In genomic region chr17:8658800-8659199, GRCh38 we compare ENCODE assay signal across 21 cellular contexts. TPM values are rescaled to one million over a fixed set of nuclear protein-coding genes. Genes with fewer than 3 reads are reported as not detected.
DNase-seq lines count a peak whose midpoint lies in the region; ATAC-seq, FAIRE-seq and TF ChIP-seq lines count a peak whose summit lies in the region.
"Had no signal": no experiment of that assay in that cellular context is flagged by ENCODE, and none has a peak within 500 bp of the region (broad histone marks: within the 10 kb centered on the region; RNA-seq: fewer than 3 reads in every experiment).

No MANE protein-coding gene starts in this region.

- H3K14ac ChIP-seq in neuronal stem cell (ENCODE audit: low read length) = no peak overlapping the region

- peak overlapping the region; percentile 25 for H3K27ac Mint-ChIP-seq in activated CD4-positive, alpha-beta T cell treated with anti-CD3 and anti-CD28 coated beads for 36 hours
- H3K27ac Mint-ChIP-seq: B cell; CD8-positive, alpha-beta T cell; HFFc6 had no signal

- no peak overlapping the region for H3K4me3 Mint-ChIP-seq in activated CD4-positive, alpha-beta T cell treated with anti-CD3 and anti-CD28 coated beads for 36 hours
- H3K4me3 Mint-ChIP-seq: B cell; CD8-positive, alpha-beta T cell; HFFc6 had no signal

- no peak overlapping the region for H4K8ac ChIP-seq in neuronal stem cell (ENCODE audit: low read depth, low read length)

- H3K9ac ChIP-seq in neuronal stem cell (ENCODE audit: low read depth, low read length, poor library complexity) = no peak overlapping the region
- H3K9ac ChIP-seq: BLaER1 treated with 17β-estradiol and CSF1 and Interleukin-3, amounts not matched to agents 10 nM and 100 nM had no signal

- POLR2A ChIA-PET in activated CD4-positive, alpha-beta T cell treated with anti-CD3 and anti-CD28 coated beads for 36 hours (lab: Charles Lee) = no interaction called here

- TF ChIP-seq CTCF in dorsolateral prefrontal cortex (IDR thresholded peaks at IDR 0.05 in 54 of 56, conservative IDR thresholded peaks at IDR 0.05 in 2 of 56; ENCODE audit: low read depth in 1 of 56, partially characterized antibody in 56 of 56) = no peak

- DNase-seq in activated CD4-positive, alpha-beta T cell treated with anti-CD3 and anti-CD28 coated beads for 36 hours = no peak
- no peak for DNase-seq in activated CD4-positive, alpha-beta T cell treated with anti-CD3 and anti-CD28 coated beads for 48 hours
- DNase-seq in dorsolateral prefrontal cortex = peak in 4 of 10 donors; percentile 38 to 68 (median 54)
- no peak for DNase-seq in neuronal stem cell (ENCODE audit: low spot score)
- no peak for DNase-seq in frontal cortex (ENCODE audit: low spot score in 2 of 2)
- DNase-seq in NCI-H1048 (lab: John Stamatoyannopoulos, UW) = no peak
- DNase-seq: Calu3; CD8-positive, alpha-beta T cell; DMS79 treated with DMSO at 0.1 percent for 48 hours; GF-D8; GOT3; H7; HFFc6 had no signal

- no peak overlapping the region for H3K4me2 ChIP-seq in neuronal stem cell (ENCODE audit: insufficient read depth, low read length, poor library complexity, severe bottlenecking)
- H3K4me2 ChIP-seq: A549; BLaER1 treated with 17β-estradiol and CSF1 and Interleukin-3, amounts not matched to agents 10 nM and 100 nM had no signal

- no peak overlapping the region for H2BK15ac ChIP-seq in neuronal stem cell (ENCODE audit: low read length)

- CTCF ChIA-PET in activated CD4-positive, alpha-beta T cell treated with anti-CD3 and anti-CD28 coated beads for 36 hours (lab: Charles Lee) = interaction anchor here (0.7 kb wide), 1 partner anchor 140 kb away, joined by 4 read pairs; no protein-coding TSS in a partner anchor

- ATAC-seq in activated CD4-positive, alpha-beta T cell treated with anti-CD3 and anti-CD28 coated beads for 36 hours = no peak
- no peak for ATAC-seq in HG02588 (IDR thresholded peaks at IDR 0.05; ENCODE audit: unreplicated experiment)
- ATAC-seq: A549; CD8-positive, alpha-beta T cell; GM12878; HCT116; HepG2 had no signal

- H2BK5ac ChIP-seq in neuronal stem cell (ENCODE audit: low read length) = no peak overlapping the region

- no peaks in the 10 kb centered on the region for H3K4me1 ChIP-seq in neuronal stem cell (ENCODE audit: control insufficient read depth in 2 of 2, insufficient read depth in 1 of 2, low read depth in 1 of 2, low read length in 2 of 2)
- H3K4me1 ChIP-seq: A549 had no signal

- H3K36me3 Mint-ChIP-seq in activated CD4-positive, alpha-beta T cell treated with anti-CD3 and anti-CD28 coated beads for 36 hours (ENCODE audit: low read depth) = peaks cover 4% of the 10 kb centered on the region
- H3K36me3 Mint-ChIP-seq: CD8-positive, alpha-beta T cell had no signal

- H3K4me3 ChIP-seq in dorsolateral prefrontal cortex = no peak overlapping the region
- H3K4me3 ChIP-seq in neuronal stem cell (ENCODE audit: low read length in 2 of 2) = no peak overlapping the region
- H3K4me3 ChIP-seq: A549; BLaER1 treated with 17β-estradiol and CSF1 and Interleukin-3, amounts not matched to agents 10 nM and 100 nM; GM12878 had no signal

- no peak overlapping the region for H3K4ac ChIP-seq in neuronal stem cell (ENCODE audit: low read length)

- peak overlapping the region in 55 of 59 donors; percentile 2 to 92 (median 71) for H3K27ac ChIP-seq in dorsolateral prefrontal cortex
- no peak overlapping the region for H3K27ac ChIP-seq in neuronal stem cell (replicated peaks; ENCODE audit: low read length)
- H3K27ac ChIP-seq: 22Rv1; A549; BLaER1 treated with 17β-estradiol and CSF1 and Interleukin-3, amounts not matched to agents 10 nM and 100 nM had no signal

- H3K4me1 Mint-ChIP-seq in activated CD4-positive, alpha-beta T cell treated with anti-CD3 and anti-CD28 coated beads for 36 hours = no peaks in the 10 kb centered on the region
- H3K4me1 Mint-ChIP-seq: B cell had no signal

- FAIRE-seq in frontal cortex (lab: Jason Lieb, UNC) = no peak
- FAIRE-seq: A549, GM12878, HepG2 had no signal

- no CpG with 5 or more reads among the region's 6 CpGs for WGBS in neuronal stem cell (ENCODE audit: extremely low coverage in 2 of 2, insufficient read length in 2 of 2, insufficient replicate concordance in 1 of 2), 2 donors

- intact Hi-C loops in activated CD4-positive, alpha-beta T cell treated with anti-CD3 and anti-CD28 coated beads for 36 hours (cut with DNase I, micrococcal nuclease) = no loop called here
- intact Hi-C loops in dorsolateral prefrontal cortex (cut with DNase I) = no loop called here

- no peak overlapping the region for H2AK5ac ChIP-seq in neuronal stem cell (ENCODE audit: low read depth, low read length)

- H2AFZ ChIP-seq in neuronal stem cell (ENCODE audit: low read length) = no peak overlapping the region

- H3K9me3 ChIP-seq in neuronal stem cell (replicated peaks in 1 of 2; ENCODE audit: control insufficient read depth in 2 of 2, insufficient read depth in 1 of 2, low read depth in 1 of 2, low read length in 2 of 2) = peaks cover 0 to 3% of the 10 kb centered on the region in 2 donors

- H3K27me3 ChIP-seq in dorsolateral prefrontal cortex = no peaks in the 10 kb centered on the region
- H3K27me3 ChIP-seq in neuronal stem cell (ENCODE audit: control insufficient read depth in 3 of 3, insufficient read depth in 3 of 3, low read depth in 1 of 3, low read length in 3 of 3) = peaks cover 0 to 10% (median 0%) of the 10 kb centered on the region in 3 experiments
- H3K27me3 ChIP-seq: BLaER1 treated with 17β-estradiol and CSF1 and Interleukin-3, amounts not matched to agents 10 nM and 100 nM had no signal

- H3K18ac ChIP-seq in neuronal stem cell (ENCODE audit: low read length) = no peak overlapping the region

- H3K36me3 ChIP-seq in neuronal stem cell (replicated peaks in 1 of 2; ENCODE audit: control insufficient read depth in 2 of 2, insufficient read depth in 2 of 2, low read length in 2 of 2) = no peaks in the 10 kb centered on the region
- H3K36me3 ChIP-seq: BLaER1 treated with 17β-estradiol and CSF1 and Interleukin-3, amounts not matched to agents 10 nM and 100 nM had no signal

- no peak overlapping the region for H4K91ac ChIP-seq in neuronal stem cell (ENCODE audit: low read depth, low read length, poor library complexity)

- H3K23ac ChIP-seq in neuronal stem cell (ENCODE audit: low read depth, low read length, poor library complexity) = peak overlapping the region; percentile 6

- H2BK12ac ChIP-seq in neuronal stem cell (ENCODE audit: low read length) = no peak overlapping the region

- no peak overlapping the region for H2BK120ac ChIP-seq in neuronal stem cell (ENCODE audit: low read depth, low read length)

- H3K79me1 ChIP-seq in neuronal stem cell (ENCODE audit: low read depth, low read length) = no peaks in the 10 kb centered on the region

- H3K9me3 Mint-ChIP-seq in activated CD4-positive, alpha-beta T cell treated with anti-CD3 and anti-CD28 coated beads for 36 hours (ENCODE audit: low read depth) = peaks cover 12% of the 10 kb centered on the region

- H3K27me3 Mint-ChIP-seq in activated CD4-positive, alpha-beta T cell treated with anti-CD3 and anti-CD28 coated beads for 36 hours = peaks cover 11% of the 10 kb centered on the region

RNA-seq across cellular contexts. Expression of gene MYH10, which starts 28.3 kb away (rescaled TPM):
- total RNA-seq in activated CD4-positive, alpha-beta T cell treated with anti-CD3 and anti-CD28 coated beads for 36 hours = 10 to 100 TPM; 17.0 to 21.3 TPM
- total RNA-seq in dorsolateral prefrontal cortex (100 to 1,000 TPM in 108 of 120 experiments, 10 to 100 TPM in 12; 56.0 to 204 (median 131) TPM), frontal cortex (118 TPM)
- 81.5 TPM for polyA plus RNA-seq in neuronal stem cell (2013, experiment 1 of 2)
- polyA plus RNA-seq in neuronal stem cell (2013, experiment 2 of 2) = 78.9 TPM
